8 cellular contexts compared by ENCODE assay signal in the genomic region with DNA sequence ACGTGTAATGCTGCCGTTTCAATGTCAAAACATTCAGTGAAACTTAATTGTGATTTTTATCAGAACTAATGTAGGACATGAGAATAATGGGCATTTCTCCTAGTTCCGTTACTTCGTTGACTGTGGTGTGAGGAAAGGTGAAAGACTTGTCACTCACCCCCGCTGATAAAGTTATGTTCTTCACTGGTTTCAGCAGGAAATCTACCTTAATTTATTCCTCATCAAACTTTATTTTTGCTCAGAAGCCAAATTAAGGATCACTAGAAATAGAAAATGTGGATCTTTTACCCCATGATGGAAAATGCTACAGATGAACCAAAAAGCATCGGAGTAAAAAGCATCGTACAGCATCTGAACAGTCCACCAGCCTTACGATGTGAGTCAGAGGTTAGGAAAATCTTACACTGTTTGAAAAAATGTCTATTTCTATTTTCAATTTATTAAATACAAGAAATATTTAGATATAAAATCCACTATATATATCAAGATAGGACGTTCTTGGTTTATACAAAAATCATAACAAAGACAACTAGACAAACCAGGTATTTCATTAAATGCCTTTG. TPM values are rescaled to one million over a fixed set of nuclear protein-coding genes. Genes with fewer than 3 reads are reported as not detected.
DNase-seq lines count a peak whose midpoint lies in the region; ATAC-seq, FAIRE-seq and TF ChIP-seq lines count a peak whose summit lies in the region.

No MANE protein-coding gene starts in this region.

- TF ChIP-seq POLR2A in GM12892 (IDR thresholded peaks at IDR 0.05; ENCODE audit: low read depth, low read length), result no peak

- H3K4me1 ChIP-seq in skeletal muscle satellite cell (ENCODE audit: control insufficient read depth, insufficient read depth, low read length), result peaks cover 34% of the 10 kb centered on the region

- no peaks in the 10 kb centered on the region for H3K27me3 ChIP-seq in skeletal muscle satellite cell (ENCODE audit: control insufficient read depth, insufficient read depth, low read length)

- peak overlapping the region; percentile 83 for H3K9ac ChIP-seq in skeletal muscle satellite cell (ENCODE audit: low read depth, low read length)

- peak; percentile 40 for FAIRE-seq in GM12892 (lab: Jason Lieb, UNC)

- no peak for DNase-seq in GM12892 (ENCODE audit: insufficient read length)
- DNase-seq in foreskin fibroblast, result peak in 1 of 2 donors; percentile 44
- DNase-seq in NCI-H2029 treated with DMSO at 0.1 percent for 48 hours (lab: John Stamatoyannopoulos, UW), result no peak
- no peak for DNase-seq in HT-29 (ENCODE audit: low spot score)
- no peak for DNase-seq in NCI-H1048 (lab: John Stamatoyannopoulos, UW)
- DNase-seq in stimulated activated CD4-positive, alpha-beta T cell treated with anti-CD3 and anti-CD28 coated beads, Interleukin-15, amount 100 ng/mL, for 24 hours, result no peak

- no peaks in the 10 kb centered on the region for H3K9me3 ChIP-seq in skeletal muscle satellite cell (replicated peaks; ENCODE audit: low read length)

- H3K4me3 ChIP-seq in foreskin fibroblast (ENCODE audit: low read depth in 1 of 2, low read length in 2 of 2) (peak overlapping the region; percentile 68 to 78), skeletal muscle satellite cell (ENCODE audit: low read length) (peak overlapping the region; percentile 81)

- H3K36me3 ChIP-seq in skeletal muscle satellite cell (ENCODE audit: insufficient read depth, low read length), result peaks cover 6% of the 10 kb centered on the region

- peak overlapping the region; percentile 87 for H3K4me2 ChIP-seq in skeletal muscle satellite cell (ENCODE audit: low read length)

- ATAC-seq in SK-N-SH treated with all-trans-retinoic acid at 6 μM for 48 hours, result 0 out of 3 replicates have a peak, but pooled peaks have one; percentile 8

- TF ChIP-seq CTCF in foreskin fibroblast (IDR thresholded peaks at IDR 0.05; ENCODE audit: low read depth, low read length), result no peak

TF ChIP-seq in SK-N-SH treated with all-trans-retinoic acid at 6 μM for 48 hours, 23 proteins besides CTCF, POLR2A, EP300 and RAD21:
- TF ChIP-seq ZFP3 (CRISPR knock-in tag; IDR thresholded peaks at IDR 0.05) (no peak), ZFP30 (CRISPR knock-in tag; IDR thresholded peaks at IDR 0.05) (no peak), ARNTL (CRISPR knock-in tag; IDR thresholded peaks at IDR 0.05; ENCODE audit: borderline replicate concordance, low read depth) (no peak), CSDC2 (CRISPR knock-in tag; IDR thresholded peaks at IDR 0.05) (no peak), ZNF565 (CRISPR knock-in tag; conservative IDR thresholded peaks at IDR 0.05; ENCODE audit: low read depth) (no peak), ZNF8 (CRISPR knock-in tag; IDR thresholded peaks at IDR 0.05) (no peak), GLIS3 (CRISPR knock-in tag; IDR thresholded peaks at IDR 0.05) (no peak), ISL1 (CRISPR knock-in tag; IDR thresholded peaks at IDR 0.05) (no peak), RARB (CRISPR knock-in tag; IDR thresholded peaks at IDR 0.05) (no peak), OSR1 (CRISPR knock-in tag; IDR thresholded peaks at IDR 0.05) (no peak), ZC3H10 (CRISPR knock-in tag; IDR thresholded peaks at IDR 0.05) (no peak)
- TF ChIP-seq, protein P1, sequence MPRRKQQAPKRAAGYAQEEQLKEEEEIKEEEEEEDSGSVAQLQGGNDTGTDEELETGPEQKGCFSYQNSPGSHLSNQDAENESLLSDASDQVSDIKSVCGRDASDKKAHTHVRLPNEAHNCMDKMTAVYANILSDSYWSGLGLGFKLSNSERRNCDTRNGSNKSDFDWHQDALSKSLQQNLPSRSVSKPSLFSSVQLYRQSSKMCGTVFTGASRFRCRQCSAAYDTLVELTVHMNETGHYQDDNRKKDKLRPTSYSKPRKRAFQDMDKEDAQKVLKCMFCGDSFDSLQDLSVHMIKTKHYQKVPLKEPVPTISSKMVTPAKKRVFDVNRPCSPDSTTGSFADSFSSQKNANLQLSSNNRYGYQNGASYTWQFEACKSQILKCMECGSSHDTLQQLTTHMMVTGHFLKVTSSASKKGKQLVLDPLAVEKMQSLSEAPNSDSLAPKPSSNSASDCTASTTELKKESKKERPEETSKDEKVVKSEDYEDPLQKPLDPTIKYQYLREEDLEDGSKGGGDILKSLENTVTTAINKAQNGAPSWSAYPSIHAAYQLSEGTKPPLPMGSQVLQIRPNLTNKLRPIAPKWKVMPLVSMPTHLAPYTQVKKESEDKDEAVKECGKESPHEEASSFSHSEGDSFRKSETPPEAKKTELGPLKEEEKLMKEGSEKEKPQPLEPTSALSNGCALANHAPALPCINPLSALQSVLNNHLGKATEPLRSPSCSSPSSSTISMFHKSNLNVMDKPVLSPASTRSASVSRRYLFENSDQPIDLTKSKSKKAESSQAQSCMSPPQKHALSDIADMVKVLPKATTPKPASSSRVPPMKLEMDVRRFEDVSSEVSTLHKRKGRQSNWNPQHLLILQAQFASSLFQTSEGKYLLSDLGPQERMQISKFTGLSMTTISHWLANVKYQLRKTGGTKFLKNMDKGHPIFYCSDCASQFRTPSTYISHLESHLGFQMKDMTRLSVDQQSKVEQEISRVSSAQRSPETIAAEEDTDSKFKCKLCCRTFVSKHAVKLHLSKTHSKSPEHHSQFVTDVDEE (CRISPR knock-in tag; IDR thresholded peaks at IDR 0.05), result no peak
- TF ChIP-seq, protein P2, sequence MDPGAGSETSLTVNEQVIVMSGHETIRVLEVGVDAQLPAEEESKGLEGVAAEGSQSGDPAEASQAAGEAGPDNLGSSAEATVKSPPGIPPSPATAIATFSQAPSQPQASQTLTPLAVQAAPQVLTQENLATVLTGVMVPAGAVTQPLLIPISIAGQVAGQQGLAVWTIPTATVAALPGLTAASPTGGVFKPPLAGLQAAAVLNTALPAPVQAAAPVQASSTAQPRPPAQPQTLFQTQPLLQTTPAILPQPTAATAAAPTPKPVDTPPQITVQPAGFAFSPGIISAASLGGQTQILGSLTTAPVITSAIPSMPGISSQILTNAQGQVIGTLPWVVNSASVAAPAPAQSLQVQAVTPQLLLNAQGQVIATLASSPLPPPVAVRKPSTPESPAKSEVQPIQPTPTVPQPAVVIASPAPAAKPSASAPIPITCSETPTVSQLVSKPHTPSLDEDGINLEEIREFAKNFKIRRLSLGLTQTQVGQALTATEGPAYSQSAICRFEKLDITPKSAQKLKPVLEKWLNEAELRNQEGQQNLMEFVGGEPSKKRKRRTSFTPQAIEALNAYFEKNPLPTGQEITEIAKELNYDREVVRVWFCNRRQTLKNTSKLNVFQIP (CRISPR knock-in tag; IDR thresholded peaks at IDR 0.05; ENCODE audit: borderline replicate concordance, low read depth), result no peak
- TF ChIP-seq, protein P3, sequence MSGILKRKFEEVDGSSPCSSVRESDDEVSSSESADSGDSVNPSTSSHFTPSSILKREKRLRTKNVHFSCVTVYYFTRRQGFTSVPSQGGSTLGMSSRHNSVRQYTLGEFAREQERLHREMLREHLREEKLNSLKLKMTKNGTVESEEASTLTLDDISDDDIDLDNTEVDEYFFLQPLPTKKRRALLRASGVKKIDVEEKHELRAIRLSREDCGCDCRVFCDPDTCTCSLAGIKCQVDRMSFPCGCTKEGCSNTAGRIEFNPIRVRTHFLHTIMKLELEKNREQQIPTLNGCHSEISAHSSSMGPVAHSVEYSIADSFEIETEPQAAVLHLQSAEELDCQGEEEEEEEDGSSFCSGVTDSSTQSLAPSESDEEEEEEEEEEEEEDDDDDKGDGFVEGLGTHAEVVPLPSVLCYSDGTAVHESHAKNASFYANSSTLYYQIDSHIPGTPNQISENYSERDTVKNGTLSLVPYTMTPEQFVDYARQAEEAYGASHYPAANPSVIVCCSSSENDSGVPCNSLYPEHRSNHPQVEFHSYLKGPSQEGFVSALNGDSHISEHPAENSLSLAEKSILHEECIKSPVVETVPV (CRISPR knock-in tag; IDR thresholded peaks at IDR 0.05), result no peak

RNA-seq across cellular contexts. Expression of a gene that starts 1.0 kb away (rescaled TPM):
- 35.4 TPM for polyA plus RNA-seq in GM12892 (2012; ENCODE audit: missing spikeins)
- total RNA-seq in skeletal muscle satellite cell (2012; rRNA removed), result 26.1 and 27.5 TPM in 2 replicates
- 7.1 and 10.4 TPM in 2 replicates for total RNA-seq in HT-29 (2014; rRNA removed; shearing (Covaris generic))
